ENCODE assay signal across 8 cellular contexts in the genomic region with DNA sequence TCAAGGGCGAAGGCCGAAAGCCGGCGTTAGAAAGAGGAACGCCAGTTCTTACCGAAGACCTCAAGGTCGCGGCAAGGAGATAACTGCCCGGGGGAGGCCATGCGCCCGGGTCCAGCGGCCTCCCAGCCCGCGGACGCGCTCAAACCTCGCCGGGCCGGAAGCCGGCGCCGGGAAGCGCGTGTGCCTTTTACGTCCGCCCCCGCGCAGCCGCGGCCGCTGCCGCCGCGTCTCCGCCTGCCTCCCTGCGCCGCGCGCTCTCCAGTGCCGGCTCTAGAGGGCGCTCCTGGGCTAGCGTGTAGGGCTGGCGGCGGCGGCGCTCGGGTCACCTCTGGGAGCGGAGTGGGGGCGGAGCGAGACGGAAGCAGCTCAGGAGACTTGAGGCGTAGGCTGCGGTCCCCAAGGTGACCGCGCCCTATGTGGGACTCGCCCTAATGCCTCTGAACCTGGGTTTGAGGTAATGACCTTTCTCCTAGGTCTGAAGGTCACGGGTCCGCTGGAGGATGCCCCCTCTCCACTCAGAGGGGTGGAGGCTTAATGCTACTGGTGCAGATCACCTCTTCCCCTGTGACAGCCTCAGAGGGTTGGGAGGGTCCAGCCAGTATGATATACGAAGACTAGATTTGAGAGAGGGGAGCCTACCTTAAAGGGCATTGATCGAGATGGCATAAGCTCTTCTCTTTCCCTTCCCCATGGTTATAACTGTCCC. TPM values are rescaled to one million over a fixed set of nuclear protein-coding genes. Genes with fewer than 3 reads are reported as not detected.
A peak's percentile ranks its signal among the peaks of the same experiment; 100 is the strongest.
DNase-seq lines count a peak whose midpoint lies in the region; ATAC-seq and TF ChIP-seq lines count a peak whose summit lies in the region.

No MANE protein-coding gene starts in this region.

- peak; percentile 85 for DNase-seq in AG08396 (ENCODE audit: low spot score)
- peak; percentile 61 for DNase-seq in NCI-H226
- peak; percentile 76 to 80 for DNase-seq in activated CD4-positive, alpha-beta T cell treated with anti-CD3 and anti-CD28 coated beads for 24 hours (ENCODE audit: low read depth in 2 of 2)
- DNase-seq in chondrocyte (ENCODE audit: low spot score), result peak; percentile 94
- DNase-seq in left kidney (ENCODE audit: low read depth, low spot score), result peak; percentile 93
- peak; percentile 87 for DNase-seq in stimulated activated CD4-positive, alpha-beta T cell treated with anti-CD3 and anti-CD28 coated beads, Interleukin-1b, Interleukin-23, amount 100 ng/mL, for 48 hours

- peaks cover 3% of the 10 kb centered on the region for H3K36me3 Mint-ChIP-seq in chondrocyte (ENCODE audit: low read depth)

- peak overlapping the region; percentile 79 for H3K4me3 Mint-ChIP-seq in chondrocyte (ENCODE audit: unreplicated experiment)

- peak; percentile 39 for ATAC-seq in GM18870 (IDR thresholded peaks at IDR 0.05; ENCODE audit: unreplicated experiment)
- peak; percentile 75 for ATAC-seq in HG03135 (IDR thresholded peaks at IDR 0.05; ENCODE audit: unreplicated experiment)

- TF ChIP-seq CTCF in chondrocyte (IDR thresholded peaks at IDR 0.05), result peak; percentile 82

- no peaks in the 10 kb centered on the region for H3K27me3 Mint-ChIP-seq in chondrocyte (ENCODE audit: low read depth)

- peak overlapping the region; percentile 87 for H3K27ac Mint-ChIP-seq in chondrocyte (ENCODE audit: unreplicated experiment)

- peaks cover 11% of the 10 kb centered on the region for H3K4me1 Mint-ChIP-seq in chondrocyte (ENCODE audit: low read depth)

- H3K9me3 Mint-ChIP-seq in chondrocyte (ENCODE audit: low read depth), result peaks cover 3% of the 10 kb centered on the region

RNA-seq across cellular contexts. Expression of gene SLC25A5, which starts 0.8 kb away (rescaled TPM):
- total RNA-seq in chondrocyte, result 148 to 195 TPM (median 153 TPM) in 3 replicates

Comparison
In these comparisons a context has a peak if more than half of its experiments do, and no peak if none do; other contexts are left out.
1. Peak in every context shown above with its lines: DNase-seq and ATAC-seq.